ENCODE assay signal across 24 cellular contexts in the genomic region with DNA sequence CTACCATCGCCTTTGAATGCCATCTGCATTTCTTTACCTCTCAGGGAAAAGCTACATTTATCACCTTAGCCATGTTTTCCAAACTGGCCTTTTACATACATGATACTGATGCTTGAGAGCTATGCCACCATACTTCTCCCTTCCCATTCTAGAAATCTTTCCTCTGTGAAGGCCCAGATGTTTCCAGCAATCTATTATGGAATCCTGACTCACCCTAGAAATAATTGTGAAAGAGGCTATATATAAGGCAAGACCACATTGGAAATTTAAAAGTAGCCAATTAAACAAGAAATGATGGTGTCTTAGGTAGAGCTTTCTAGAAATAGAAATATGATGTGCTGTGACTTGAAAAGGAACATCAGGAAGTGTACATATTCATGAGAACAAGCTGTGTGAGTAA.
"Had no signal": no experiment of that assay in that cellular context is flagged by ENCODE, and none has a peak within 500 bp of the region (broad histone marks: within the 10 kb centered on the region; RNA-seq: fewer than 3 reads in every experiment).

No MANE protein-coding gene starts in this region.

- H3K27ac ChIP-seq: epithelial cell of prostate, esophagus muscularis mucosa, gastrocnemius medialis, heart right ventricle, neutrophil, skin epidermis, stomach, thoracic aorta, transverse colon had no signal

- H3K27me3 ChIP-seq: esophagus muscularis mucosa, gastrocnemius medialis, heart right ventricle, neutrophil, stomach, transverse colon had no signal

- DNase-seq: cortex of kidney; effector memory CD4-positive, alpha-beta T cell; gastrocnemius medialis; heart right ventricle; hypothalamus; kidney glomerular epithelial cell; mammary epithelial cell; mucosa of descending colon; naive thymus-derived CD8-positive, alpha-beta T cell; posterior cingulate gyrus; stimulated activated CD4-positive, alpha-beta T cell treated with anti-CD3 and anti-CD28 coated beads, Interleukin-2, amount 100 ng/mL, for 24 hours; stimulated activated CD4-positive, alpha-beta T cell treated with anti-CD3 and anti-CD28 coated beads, Interleukin-4, amount 100 ng/mL, for 4 hours; stimulated activated naive CD4-positive, alpha-beta T cell; stomach; substantia nigra; transverse colon had no signal

- H3K36me3 ChIP-seq: esophagus muscularis mucosa, gastrocnemius medialis, heart right ventricle, neutrophil, stomach, thoracic aorta, transverse colon had no signal

- H3K4me3 ChIP-seq: esophagus muscularis mucosa, gastrocnemius medialis, heart right ventricle, mucosa of descending colon, skin epidermis, stomach, thoracic aorta, transverse colon had no signal

- H3K4me1 ChIP-seq: gastrocnemius medialis, heart right ventricle had no signal

- H3K9me3 ChIP-seq: esophagus muscularis mucosa, gastrocnemius medialis, heart right ventricle, mucosa of descending colon, neutrophil, stomach, thoracic aorta, transverse colon had no signal

- FAIRE-seq: endometrium, islet of Langerhans had no signal

- ATAC-seq: gastrocnemius medialis; heart right ventricle; mucosa of descending colon; naive thymus-derived CD8-positive, alpha-beta T cell; sciatic nerve had no signal
